Comparison of ENCODE assay signal across 10 cellular contexts in genomic region chr3:158768881-158769518, GRCh38. TPM values are rescaled to one million over a fixed set of nuclear protein-coding genes. Genes with fewer than 3 reads are reported as not detected.
A peak's percentile ranks its signal among the peaks of the same experiment; 100 is the strongest.
DNase-seq lines count a peak whose midpoint lies in the region; ATAC-seq and TF ChIP-seq lines count a peak whose summit lies in the region.
"Had no signal": no experiment of that assay in that cellular context is flagged by ENCODE, and none has a peak within 500 bp of the region (broad histone marks: within the 10 kb centered on the region; RNA-seq: fewer than 3 reads in every experiment).

No MANE protein-coding gene starts in this region.

- H3K9me3 ChIP-seq in neural progenitor cell (ENCODE audit: low read depth): no peaks in the 10 kb centered on the region

- no peaks in the 10 kb centered on the region for H3K27me3 ChIP-seq in neural progenitor cell

- peaks cover 2% of the 10 kb centered on the region for H3K27me3 Mint-ChIP-seq in neural progenitor cell (ENCODE audit: insufficient read depth, low read depth)
- H3K27me3 Mint-ChIP-seq in effector memory CD8-positive, alpha-beta T cell: no peaks in the 10 kb centered on the region
- H3K27me3 Mint-ChIP-seq: B cell had no signal

- H3K36me3 Mint-ChIP-seq in neural progenitor cell: no peaks in the 10 kb centered on the region
- H3K36me3 Mint-ChIP-seq in effector memory CD8-positive, alpha-beta T cell (ENCODE audit: insufficient read depth): no peaks in the 10 kb centered on the region

- no peak overlapping the region for H3K4me3 Mint-ChIP-seq in neural progenitor cell
- no peak overlapping the region for H3K4me3 Mint-ChIP-seq in effector memory CD8-positive, alpha-beta T cell
- H3K4me3 Mint-ChIP-seq: B cell had no signal

- no peaks in the 10 kb centered on the region for H3K9me3 Mint-ChIP-seq in neural progenitor cell
- H3K9me3 Mint-ChIP-seq in effector memory CD8-positive, alpha-beta T cell: no peaks in the 10 kb centered on the region

- peaks cover 11% of the 10 kb centered on the region for H3K4me1 ChIP-seq in neural progenitor cell

- no peak overlapping the region for H3K9ac ChIP-seq in neural progenitor cell

- H3K4me2 ChIP-seq in neural progenitor cell: peak overlapping the region; percentile 69

- H4K20me1 ChIP-seq in neural progenitor cell (ENCODE audit: low read depth): no peaks in the 10 kb centered on the region

- peaks cover 9% of the 10 kb centered on the region for H3K4me1 Mint-ChIP-seq in neural progenitor cell
- H3K4me1 Mint-ChIP-seq in effector memory CD8-positive, alpha-beta T cell (ENCODE audit: low read depth in 2 of 2): no peaks in the 10 kb centered on the region
- H3K4me1 Mint-ChIP-seq: B cell had no signal

- no peak for TF ChIP-seq CTCF in neural progenitor cell (IDR thresholded peaks at IDR 0.05)

- no peak for TF ChIP-seq POLR2A in erythroblast (IDR thresholded peaks at IDR 0.05; ENCODE audit: low read length)

- H3K36me3 ChIP-seq in neural progenitor cell: no peaks in the 10 kb centered on the region

- H3K27ac ChIP-seq in neural progenitor cell: no peak overlapping the region

- ATAC-seq in Right ventricle myocardium inferior (peak; percentile 86), HG03135 (IDR thresholded peaks at IDR 0.05; ENCODE audit: unreplicated experiment) (no peak)
- ATAC-seq in effector memory CD8-positive, alpha-beta T cell (replicated peaks): no peak

- H2AFZ ChIP-seq in neural progenitor cell (replicated peaks): no peak overlapping the region

- H3F3A ChIP-seq in neural progenitor cell (ENCODE audit: low read depth): no peaks in the 10 kb centered on the region

- DNase-seq in Right ventricle myocardium inferior (ENCODE audit: missing footprints): no peak
- DNase-seq in cardiac septum (ENCODE audit: low spot score): no peak
- DNase-seq in fibroblast of gingiva (ENCODE audit: low read depth): peak; percentile 84
- DNase-seq in neural progenitor cell (ENCODE audit: low spot score): peak; percentile 11
- DNase-seq in NCI-H2081 treated with DMSO at 0.1 percent for 48 hours (lab: John Stamatoyannopoulos, UW): no peak
- no peak for DNase-seq in effector memory CD8-positive, alpha-beta T cell
- DNase-seq in erythroblast (lab: John Stamatoyannopoulos, UW): no peak
- DNase-seq: NCI-H524 had no signal

- H3K27ac Mint-ChIP-seq in neural progenitor cell: peak overlapping the region; percentile 77
- H3K27ac Mint-ChIP-seq in effector memory CD8-positive, alpha-beta T cell: no peak overlapping the region
- H3K27ac Mint-ChIP-seq: B cell had no signal

- peak overlapping the region; percentile 13 for H3K4me3 ChIP-seq in neural progenitor cell

- intact Hi-C loops in Right ventricle myocardium inferior (cut with DNase I): no loop called here
- intact Hi-C loops in cardiac septum (cut with DNase I): loop anchor here (5.0 kb wide), 1 partner anchor 42 kb away; no protein-coding TSS in a partner anchor

- no peaks in the 10 kb centered on the region for H3K79me2 ChIP-seq in neural progenitor cell (ENCODE audit: low read depth)

RNA-seq across cellular contexts. Expression of gene MFSD1, which starts 32.9 kb away (rescaled TPM):
- total RNA-seq in Right ventricle myocardium inferior (32.2 TPM), cardiac septum (23.9 TPM), neural progenitor cell (ENCODE audit: low replicate concordance) (13.4 and 16.0 TPM in 2 replicates)

RNA-seq across cellular contexts. Expression of gene RARRES1, which starts 36.7 kb away (rescaled TPM):
- total RNA-seq in Right ventricle myocardium inferior: 22.3 TPM
- total RNA-seq in cardiac septum: 9.1 TPM
- 0.21 and 0.62 TPM in 2 replicates for total RNA-seq in neural progenitor cell (ENCODE audit: low replicate concordance)
- total RNA-seq: B cell had no signal

Comparison
In these comparisons a context has a peak if more than half of its experiments do, and no peak if none do; other contexts are left out.
1. DNase-seq: peak in fibroblast of gingiva (single experiment) and neural progenitor cell (single experiment); none in Right ventricle myocardium inferior (single experiment), cardiac septum (single experiment), NCI-H2081 treated with DMSO at 0.1 percent for 48 hours (single experiment), effector memory CD8-positive, alpha-beta T cell (0 of 3) and erythroblast (0 of 2).